In the genomic region with DNA sequence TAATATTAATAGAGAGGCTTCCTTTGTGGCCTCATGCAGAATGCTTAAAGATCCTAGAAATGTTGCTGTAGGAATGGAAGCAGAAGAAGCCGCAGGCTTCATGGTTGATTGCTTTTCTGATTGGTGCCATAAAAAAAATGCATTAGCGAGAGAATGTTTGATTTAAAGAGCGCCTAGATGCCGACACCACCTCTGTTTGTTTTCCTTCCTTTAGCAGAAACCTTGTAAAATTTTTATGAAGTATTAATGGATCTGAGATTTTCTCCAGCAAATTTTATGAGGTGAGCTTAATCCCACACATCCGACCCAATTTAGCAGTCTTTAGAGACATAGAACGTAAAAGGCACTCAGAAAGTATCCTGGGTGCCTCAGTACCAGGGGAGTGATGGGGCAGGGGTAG, we compare ENCODE assay signal across 14 cellular contexts.
DNase-seq lines count a peak whose midpoint lies in the region; ATAC-seq and TF ChIP-seq lines count a peak whose summit lies in the region.
"Had no signal": no experiment of that assay in that cellular context is flagged by ENCODE, and none has a peak within 500 bp of the region (broad histone marks: within the 10 kb centered on the region; RNA-seq: fewer than 3 reads in every experiment).

No MANE protein-coding gene starts in this region.

- H3K27me3 ChIP-seq in A673 (replicated peaks; ENCODE audit: insufficient read depth, low read depth, low read length, poor library complexity) (no peaks in the 10 kb centered on the region), BJ (ENCODE audit: control insufficient read depth, insufficient read depth, low read length) (no peaks in the 10 kb centered on the region; the same call in 1 of the 2 replicates), mesenchymal stem cell (ENCODE audit: control insufficient read depth in 1 of 2, insufficient read depth in 1 of 2, low read length in 2 of 2) (no peaks in the 10 kb centered on the region)
- H3K27me3 ChIP-seq: BLaER1 had no signal

- TF ChIP-seq CTCF in A673 (conservative IDR thresholded peaks at IDR 0.05; ENCODE audit: low read depth, low read length) (no peak), BJ (IDR thresholded peaks at IDR 0.05; ENCODE audit: insufficient read depth, low read depth, low read length) (no peak)

- no peak overlapping the region for H2AFZ ChIP-seq in mesenchymal stem cell (ENCODE audit: low read depth, low read length)
- H2AFZ ChIP-seq: GM23248 had no signal

- no peak overlapping the region for H2BK15ac ChIP-seq in mesenchymal stem cell (ENCODE audit: low read depth, poor library complexity, severe bottlenecking)

- DNase-seq in A673 (ENCODE audit: low spot score), result peak; percentile 52
- DNase-seq in BJ (ENCODE audit: low read depth), result peak; percentile 7
- peak; percentile 19 for DNase-seq in HEK293T (ENCODE audit: extremely low spot score)
- no peak for DNase-seq in mesenchymal stem cell
- DNase-seq in Right ventricle myocardium inferior (ENCODE audit: missing footprints), result no peak
- DNase-seq: Caco-2; CD8-positive, alpha-beta memory T cell; GM23248; HFFc6 had no signal

- H3K4me1 ChIP-seq in A673 (ENCODE audit: insufficient read depth, low read length, poor library complexity, severe bottlenecking), result peaks cover 13% of the 10 kb centered on the region
- H3K4me1 ChIP-seq in mesenchymal stem cell (ENCODE audit: control insufficient read depth, insufficient read depth, low read depth, low read length), result peaks cover 19% of the 10 kb centered on the region
- H3K4me1 ChIP-seq: A549, BLaER1, Caco-2 had no signal

- no peak overlapping the region for H4K8ac ChIP-seq in mesenchymal stem cell (ENCODE audit: low read length)

- no peak overlapping the region for H3K14ac ChIP-seq in mesenchymal stem cell (ENCODE audit: low read length in 2 of 2)

- no peak overlapping the region for H4K91ac ChIP-seq in mesenchymal stem cell (ENCODE audit: low read length)

- ATAC-seq in HG02610 (IDR thresholded peaks at IDR 0.05; ENCODE audit: unreplicated experiment) (no peak), Right ventricle myocardium inferior (no peak)
- ATAC-seq: A549, GM12878, HepG2 had no signal

- H3K18ac ChIP-seq in mesenchymal stem cell (ENCODE audit: low read depth in 1 of 2, low read length in 2 of 2), result no peak overlapping the region

- H3K23ac ChIP-seq in mesenchymal stem cell (ENCODE audit: low read length in 2 of 2), result no peak overlapping the region

- H2AK5ac ChIP-seq in mesenchymal stem cell (ENCODE audit: low read length, severe bottlenecking), result peak overlapping the region; percentile 80

- POLR2A ChIA-PET in A673 (lab: Charles Lee; ENCODE audit: low non-redundant PET) (no interaction called here), BJ (lab: Charles Lee) (no interaction called here), HEK293T (lab: Yijun Ruan, JAX) (no interaction called here)

- H3K27ac ChIP-seq in A673 (ENCODE audit: low read depth, low read length, poor library complexity, severe bottlenecking), result no peak overlapping the region
- no peak overlapping the region for H3K27ac ChIP-seq in mesenchymal stem cell (ENCODE audit: low read length, poor library complexity, severe bottlenecking)
- H3K27ac ChIP-seq: A549, BLaER1, GM23248 had no signal

- no peak overlapping the region for H2BK12ac ChIP-seq in mesenchymal stem cell (ENCODE audit: low read length in 2 of 2)

- H3K9me3 ChIP-seq in A673 (ENCODE audit: low read depth, low read length, poor library complexity, severe bottlenecking) (no peaks in the 10 kb centered on the region), mesenchymal stem cell (ENCODE audit: control insufficient read depth, low read length) (no peaks in the 10 kb centered on the region)
- H3K9me3 ChIP-seq: A549, BLaER1, Caco-2 had no signal

- no peak overlapping the region for H3K9ac ChIP-seq in mesenchymal stem cell (ENCODE audit: low read length)
- H3K9ac ChIP-seq: BLaER1, GM23248 had no signal

- intact Hi-C loops in A673 (cut with micrococcal nuclease; ENCODE audit: unreplicated experiment) (no loop called here), Right ventricle myocardium inferior (cut with DNase I) (no loop called here)

- peaks cover 50% of the 10 kb centered on the region for H3K79me1 ChIP-seq in mesenchymal stem cell (replicated peaks; ENCODE audit: low read length, poor library complexity, severe bottlenecking)

- no peak overlapping the region for H2BK120ac ChIP-seq in mesenchymal stem cell (ENCODE audit: low read depth, low read length)

- no peak overlapping the region for H3K4ac ChIP-seq in mesenchymal stem cell (ENCODE audit: low read depth in 1 of 2, low read length in 2 of 2)

- CTCF ChIA-PET in A673 (lab: Charles Lee) (no interaction called here), BJ (lab: Yijun Ruan, JAX) (no interaction called here), HEK293T (lab: Yijun Ruan, JAX) (interaction anchor here (0.6 kb wide), 1 partner anchor 74 kb away, joined by 3 read pairs; no protein-coding TSS in a partner anchor)

- H3K36me3 ChIP-seq in A673 (ENCODE audit: insufficient read depth, low read length, poor library complexity, severe bottlenecking) (no peaks in the 10 kb centered on the region), BJ (ENCODE audit: control insufficient read depth, insufficient read depth, low read length) (no peaks in the 10 kb centered on the region), mesenchymal stem cell (ENCODE audit: control insufficient read depth in 1 of 2, insufficient read depth in 2 of 2, low read depth in 1 of 2, low read length in 2 of 2) (peaks cover 9 to 38% of the 10 kb centered on the region in 2 experiments)
- H3K36me3 ChIP-seq: BLaER1 had no signal

- H3K4me3 ChIP-seq in A673 (ENCODE audit: low read depth, low read length, poor library complexity, severe bottlenecking) (no peak overlapping the region), BJ (ENCODE audit: low read depth, low read length) (no peak overlapping the region), mesenchymal stem cell (ENCODE audit: insufficient read depth in 1 of 2, low read depth in 1 of 2, low read length in 2 of 2) (no peak overlapping the region)
- H3K4me3 ChIP-seq: A549, BLaER1, GM12878, GM23248 had no signal

- WGBS in mesenchymal stem cell, result 94% methylated on average over 6 of the region's 6 CpGs

- H2BK5ac ChIP-seq in mesenchymal stem cell (ENCODE audit: low read depth, low read length, poor library complexity, severe bottlenecking), result no peak overlapping the region

- H3K4me2 ChIP-seq in mesenchymal stem cell (ENCODE audit: low read length, poor library complexity, severe bottlenecking), result no peak overlapping the region
- H3K4me2 ChIP-seq: A549, BLaER1 had no signal

- BruUV-seq in A673 (replicated peaks; lab: Mats Ljungman, UMichigan), result no TSS peak

TF ChIP-seq in HEK293T, 16 proteins besides CTCF, POLR2A, EP300 and RAD21:
- TF ChIP-seq FOXK2 (IDR thresholded peaks at IDR 0.05) (no peak), SP1 (IDR thresholded peaks at IDR 0.05) (no peak), SUZ12 (IDR thresholded peaks at IDR 0.05) (no peak), LEF1 (IDR thresholded peaks at IDR 0.05; ENCODE audit: borderline replicate concordance) (no peak), ELF4 (IDR thresholded peaks at IDR 0.05) (no peak), ZNF384 (IDR thresholded peaks at IDR 0.05) (no peak)

Comparison
In these comparisons a context has a peak if more than half of its experiments do, and no peak if none do; other contexts are left out.
1. DNase-seq: peak in A673 (single experiment), BJ (single experiment) and HEK293T (single experiment); none in mesenchymal stem cell (single experiment) and Right ventricle myocardium inferior (single experiment).